ENCODE assay signal across 21 cellular contexts in the genomic region with DNA sequence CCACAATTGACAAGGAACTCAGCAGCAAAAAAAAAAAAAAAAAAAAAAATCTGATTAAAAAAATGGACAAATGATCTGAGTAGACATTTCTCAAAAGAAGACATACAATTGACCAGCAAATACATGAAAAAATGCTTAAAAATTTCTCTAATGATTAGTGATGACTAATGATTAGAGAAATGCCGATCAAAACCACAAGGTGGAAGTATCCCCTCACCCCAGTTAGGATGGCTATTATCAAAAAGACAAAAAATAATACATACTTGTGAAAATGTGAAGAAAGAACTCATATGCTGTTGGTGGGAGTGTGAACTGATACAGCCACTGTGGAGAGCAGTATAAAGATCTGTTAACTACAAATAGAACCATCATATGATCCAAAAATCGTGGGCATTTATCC.
DNase-seq lines count a peak whose midpoint lies in the region; ATAC-seq and TF ChIP-seq lines count a peak whose summit lies in the region.
"Had no signal": no experiment of that assay in that cellular context is flagged by ENCODE, and none has a peak within 500 bp of the region (broad histone marks: within the 10 kb centered on the region; RNA-seq: fewer than 3 reads in every experiment).

No MANE protein-coding gene starts in this region.

- no peaks in the 10 kb centered on the region for H3K4me1 ChIP-seq in Peyer's patch
- H3K4me1 ChIP-seq in hepatocyte (ENCODE audit: insufficient read depth), result no peaks in the 10 kb centered on the region
- no peaks in the 10 kb centered on the region for H3K4me1 ChIP-seq in gastrocnemius medialis
- H3K4me1 ChIP-seq: HAP-1, SJCRH30 had no signal

- WGBS in hepatocyte (ENCODE audit: low lambda C conversion rate, missing lambda C conversion rate), result 82% methylated on average over 2 of the region's 2 CpGs

- H3K36me3 ChIP-seq in Peyer's patch, result no peaks in the 10 kb centered on the region
- no peaks in the 10 kb centered on the region for H3K36me3 ChIP-seq in hepatocyte (replicated peaks; ENCODE audit: insufficient read depth, low read depth)
- H3K36me3 ChIP-seq in gastrocnemius medialis, result no peaks in the 10 kb centered on the region
- H3K36me3 ChIP-seq: BLaER1, cardiac muscle cell, HAP-1, SJCRH30 had no signal

- no peaks in the 10 kb centered on the region for H3K79me2 ChIP-seq in hepatocyte

- DNase-seq in DMS53 (lab: John Stamatoyannopoulos, UW) (peak; percentile 11), DMS53 treated with DMSO at 0.1 percent for 48 hours (lab: John Stamatoyannopoulos, UW; ENCODE audit: unreplicated experiment) (no peak), Peyer's patch (no peak), hepatocyte (ENCODE audit: low spot score) (no peak), gastrocnemius medialis (no peak), inferior parietal cortex (ENCODE audit: extremely low spot score) (no peak), NCI-H2081 treated with DMSO at 0.1 percent for 48 hours (lab: John Stamatoyannopoulos, UW) (no peak), SKM-1 (lab: John Stamatoyannopoulos, UW; ENCODE audit: unreplicated experiment) (no peak)
- DNase-seq: activated naive CD8-positive, alpha-beta T cell treated with anti-CD3 and anti-CD28 coated beads, Interleukin-2, amount 10 ng/mL, durations not matched to agents 7 days and 5 days; effector CD4-positive, alpha-beta T cell; hippocampal formation; Kasumi-1; kidney glomerular epithelial cell; NCI-H1436; occipital lobe; SJCRH30 had no signal

- no peaks in the 10 kb centered on the region for H3K9me2 ChIP-seq in hepatocyte (replicated peaks; ENCODE audit: insufficient read depth)

- no peaks in the 10 kb centered on the region for H4K20me1 ChIP-seq in hepatocyte (ENCODE audit: insufficient read depth, poor library complexity, severe bottlenecking)
- H4K20me1 ChIP-seq: BLaER1 had no signal

- H3K27ac ChIP-seq in Peyer's patch (no peak overlapping the region), hepatocyte (no peak overlapping the region), gastrocnemius medialis (no peak overlapping the region)
- H3K27ac ChIP-seq: 22Rv1, BLaER1, cardiac muscle cell, SJCRH30 had no signal

- TF ChIP-seq CTCF in Peyer's patch (IDR thresholded peaks at IDR 0.05) (peak in 4 of 6 experiments; percentile 16 to 52 (median 42)), hepatocyte (IDR thresholded peaks at IDR 0.05; ENCODE audit: poor library complexity) (peak; percentile 29), gastrocnemius medialis (IDR thresholded peaks at IDR 0.05 in 4 of 5, conservative IDR thresholded peaks at IDR 0.05 in 1 of 5) (peak in 4 of 5 experiments; percentile 9 to 23 (median 20))

- intact Hi-C loops in gastrocnemius medialis (cut with DNase I; ENCODE audit: low total_unique reads), result loop anchor here (10.0 kb wide), 1 partner anchor 521 kb away; no protein-coding TSS in a partner anchor

- H3K4me3 ChIP-seq in Peyer's patch (no peak overlapping the region), hepatocyte (no peak overlapping the region), gastrocnemius medialis (no peak overlapping the region)
- H3K4me3 ChIP-seq: BLaER1, cardiac muscle cell, HAP-1, SJCRH30 had no signal

- H2AFZ ChIP-seq in hepatocyte, result no peak overlapping the region

- no peak for TF ChIP-seq POLR2A in Peyer's patch (IDR thresholded peaks at IDR 0.05)
- TF ChIP-seq POLR2A in gastrocnemius medialis (IDR thresholded peaks at IDR 0.05), result no peak

- no peak overlapping the region for H3K4me2 ChIP-seq in hepatocyte
- H3K4me2 ChIP-seq: BLaER1 had no signal

- in situ Hi-C loops in gastrocnemius medialis (cut with MboI; ENCODE audit: low sequenced_read_pairs in 4 of 4), result loop anchor here in 2 of 4 donors (10.0 kb wide), 2 partner anchors 521 to 531 kb away; no protein-coding TSS in a partner anchor

- no peaks in the 10 kb centered on the region for H3K9me3 ChIP-seq in Peyer's patch
- H3K9me3 ChIP-seq in hepatocyte (ENCODE audit: low read depth), result no peaks in the 10 kb centered on the region
- H3K9me3 ChIP-seq in gastrocnemius medialis, result no peaks in the 10 kb centered on the region
- H3K9me3 ChIP-seq: BLaER1, HAP-1, SJCRH30 had no signal

- no peaks in the 10 kb centered on the region for H3K27me3 ChIP-seq in Peyer's patch
- no peaks in the 10 kb centered on the region for H3K27me3 ChIP-seq in hepatocyte
- H3K27me3 ChIP-seq in gastrocnemius medialis, result peaks cover 0 to 3% (median 0%) of the 10 kb centered on the region in 3 donors
- H3K27me3 ChIP-seq: BLaER1, cardiac muscle cell, SJCRH30 had no signal

- no peak for ATAC-seq in gastrocnemius medialis
- ATAC-seq: activated CD4-positive, CD25-positive, alpha-beta regulatory T cell treated with anti-CD3 and anti-CD28 coated beads, Interleukin-2, amount 50 U/mL, for 24 hours had no signal
